12 cellular contexts compared by ENCODE assay signal in genomic region chr5:114360362-114360761, GRCh38. TPM values are rescaled to one million over a fixed set of nuclear protein-coding genes. Genes with fewer than 3 reads are reported as not detected.
DNase-seq lines count a peak whose midpoint lies in the region; ATAC-seq, FAIRE-seq and TF ChIP-seq lines count a peak whose summit lies in the region.
"Had no signal": no experiment of that assay in that cellular context is flagged by ENCODE, and none has a peak within 500 bp of the region (broad histone marks: within the 10 kb centered on the region; RNA-seq: fewer than 3 reads in every experiment).

No MANE protein-coding gene starts in this region.

- H3K4me1 ChIP-seq in heart left ventricle, result peaks cover 0 to 38% (median 15%) of the 10 kb centered on the region in 12 donors
- H3K4me1 ChIP-seq in right cardiac atrium (ENCODE audit: control insufficient read depth, insufficient read depth, low read length), result peaks cover 2% of the 10 kb centered on the region
- no peaks in the 10 kb centered on the region for H3K4me1 ChIP-seq in GM12878 (ENCODE audit: control insufficient read depth, insufficient read depth, low read length)
- H3K4me1 ChIP-seq in mesodermal cell (ENCODE audit: control insufficient read depth, insufficient read depth, low read length, poor library complexity, severe bottlenecking), result no peaks in the 10 kb centered on the region
- H3K4me1 ChIP-seq in uterus, result no peaks in the 10 kb centered on the region

- H3K4me2 ChIP-seq in GM12878 (ENCODE audit: control insufficient read depth, insufficient read depth), result 0 out of 2 replicates have a peak overlapping the region, but pooled peaks have one; percentile 33

- TF ChIP-seq CTCF in heart left ventricle (IDR thresholded peaks at IDR 0.05) (no peak), GM12878 (IDR thresholded peaks at IDR 0.05 in 2 of 3, conservative IDR thresholded peaks at IDR 0.05 in 1 of 3; ENCODE audit: control insufficient read depth in 2 of 3, extremely low read depth in 1 of 3, insufficient read depth in 1 of 3, low read depth in 3 of 3, low read length in 3 of 3) (no peak), uterus (IDR thresholded peaks at IDR 0.05) (no peak)

- no peak for ATAC-seq in heart left ventricle
- ATAC-seq in right cardiac atrium, result no peak
- ATAC-seq in GM12878, result no peak
- ATAC-seq in GM19023 (IDR thresholded peaks at IDR 0.05; ENCODE audit: unreplicated experiment), result no peak

- FAIRE-seq in GM12878 (lab: Jason Lieb, UNC), result no peak

- TF ChIP-seq POLR2A in heart left ventricle (IDR thresholded peaks at IDR 0.05) (no peak), GM12878 (IDR thresholded peaks at IDR 0.05; ENCODE audit: low read depth, low read length) (no peak), uterus (IDR thresholded peaks at IDR 0.05) (no peak)

- POLR2A ChIA-PET in GM12878 (lab: Charles Lee), result interaction anchor here (1.9 to 3.5 kb wide), 2 partner anchors 76 to 88 kb away, joined by 6 to 16 read pairs; no protein-coding TSS in a partner anchor

- H3K79me2 ChIP-seq in GM12878 (ENCODE audit: control insufficient read depth, insufficient read depth, low read length), result no peaks in the 10 kb centered on the region

- H4K20me1 ChIP-seq in GM12878 (ENCODE audit: control insufficient read depth, insufficient read depth), result no peaks in the 10 kb centered on the region

- no peak overlapping the region for H3K9ac ChIP-seq in GM12878 (ENCODE audit: control insufficient read depth, insufficient read depth, low read length)

- H3K36me3 ChIP-seq in heart left ventricle (no peaks in the 10 kb centered on the region), GM12878 (ENCODE audit: control insufficient read depth in 2 of 2, insufficient read depth in 2 of 2, low read length in 1 of 2) (no peaks in the 10 kb centered on the region), mesodermal cell (ENCODE audit: control insufficient read depth, insufficient read depth, low read length) (no peaks in the 10 kb centered on the region), uterus (no peaks in the 10 kb centered on the region)

- no peaks in the 10 kb centered on the region for H3K9me3 ChIP-seq in heart left ventricle
- no peaks in the 10 kb centered on the region for H3K9me3 ChIP-seq in right cardiac atrium (ENCODE audit: control insufficient read depth, low read length)
- H3K9me3 ChIP-seq in GM12878 (replicated peaks; ENCODE audit: control insufficient read depth, insufficient read depth, low read length), result no peaks in the 10 kb centered on the region; the same call in 2 of the 3 replicates
- no peaks in the 10 kb centered on the region for H3K9me3 ChIP-seq in mesodermal cell (ENCODE audit: control insufficient read depth, low read length)
- no peaks in the 10 kb centered on the region for H3K9me3 ChIP-seq in uterus

- H3K27ac ChIP-seq in heart left ventricle (peak overlapping the region in 3 of 12 donors; percentile 45 to 80 (median 78)), right cardiac atrium (ENCODE audit: low read length) (no peak overlapping the region), GM12878 (ENCODE audit: control insufficient read depth, insufficient read depth) (no peak overlapping the region), mesodermal cell (ENCODE audit: low read depth, low read length, severe bottlenecking) (no peak overlapping the region), uterus (no peak overlapping the region)

- TF ChIP-seq EP300 in GM12878 (IDR thresholded peaks at IDR 0.05; ENCODE audit: borderline replicate concordance in 1 of 2, control insufficient read depth in 1 of 2, low read depth in 2 of 2, low read length in 2 of 2), result no peak

- in situ Hi-C loops in GM12878 (cut with MboI), result loop anchor here (5.0 to 25.0 kb wide), 2 partner anchors 87 to 427 kb away; no protein-coding TSS in a partner anchor

- RAD21 ChIA-PET in GM12878 (lab: Charles Lee; ENCODE audit: unreplicated experiment), result interaction anchor here (1.0 to 13.6 kb wide), 8 partner anchors 59 to 887 kb away, joined by 3 to 318 read pairs (median 6); no protein-coding TSS in a partner anchor

- no peak for TF ChIP-seq RAD21 in GM12878 (IDR thresholded peaks at IDR 0.05; ENCODE audit: insufficient read depth, low read depth, low read length)

- DNase-seq in heart left ventricle (no peak), right cardiac atrium (no peak), GM12878 (ENCODE audit: low read depth, low spot score) (no peak), uterus (no peak), DMS114 treated with DMSO at 0.1 percent for 48 hours (lab: John Stamatoyannopoulos, UW; ENCODE audit: unreplicated experiment) (no peak)
- DNase-seq in activated CD8-positive, alpha-beta memory T cell treated with anti-CD3 and anti-CD28 coated beads, Interleukin-2, amount 50 U/mL, for 48 hours, result no peak
- DNase-seq: activated CD4-positive, alpha-beta T cell treated with anti-CD3 and anti-CD28 coated beads for 4 hours; Kasumi-1; NCI-H510A treated with DMSO at 0.1 percent for 48 hours had no signal

- WGBS in heart left ventricle, 4 donors, result 24 to 29% (median 25%) methylated on average over 5 of the region's 5 CpGs
- WGBS in right cardiac atrium, result 17% methylated on average over 5 of the region's 5 CpGs
- 10% methylated on average over 5 of the region's 5 CpGs for WGBS in GM12878 (ENCODE audit: insufficient coverage, insufficient replicate concordance, low lambda C conversion rate, missing lambda C conversion rate)
- 0% methylated on average over 2 of the region's 5 CpGs; no CpG with 5 or more reads in 1 of the 2 experiments for WGBS in mesodermal cell (ENCODE audit: insufficient coverage in 2 of 2), 2 experiments

- H2AFZ ChIP-seq in GM12878 (ENCODE audit: control insufficient read depth, low read depth, low read length), result no peak overlapping the region

- CTCF ChIA-PET in GM12878 (lab: Yijun Ruan, JAX), result interaction anchor here (1.0 to 10.8 kb wide), 11 partner anchors 18 to 680 kb away, joined by 3 to 347 read pairs (median 6); no protein-coding TSS in a partner anchor

- intact Hi-C loops in heart left ventricle (cut with DNase I), result loop anchor here in 7 of 10 donors (2.0 to 10.0 kb wide), 5 partner anchors 84 to 258 kb away; no protein-coding TSS in a partner anchor
- intact Hi-C loops in right cardiac atrium (cut with DNase I), result no loop called here
- intact Hi-C loops in GM12878 (cut with micrococcal nuclease; ENCODE audit: unreplicated experiment), result loop anchor here (2.0 to 10.0 kb wide), 2 partner anchors 428 to 814 kb away; no protein-coding TSS in a partner anchor
- intact Hi-C loops in uterus (cut with DNase I; ENCODE audit: low total_unique reads), result no loop called here

- no TSS peak for BruUV-seq in GM12878 (replicated peaks; lab: Mats Ljungman, UMichigan)

- H3K27me3 ChIP-seq in heart left ventricle (peaks cover 0 to 60% (median 16%) of the 10 kb centered on the region in 9 donors), right cardiac atrium (ENCODE audit: control insufficient read depth, insufficient read depth) (no peaks in the 10 kb centered on the region), GM12878 (replicated peaks in 1 of 2; ENCODE audit: control insufficient read depth in 2 of 2, insufficient read depth in 2 of 2, low read length in 1 of 2) (peaks cover 0 to 18% of the 10 kb centered on the region in 2 experiments; a peak in 2 of 4 replicates), uterus (peaks cover 0 to 6% of the 10 kb centered on the region in 2 donors)

- SMC1A ChIA-PET in GM12878 (lab: Charles Lee; ENCODE audit: uncharacterized antibody, unreplicated experiment), result interaction anchor here (0.6 to 13.1 kb wide), 9 partner anchors 30 to 748 kb away, joined by 3 to 297 read pairs (median 5); no protein-coding TSS in a partner anchor

- H3K4me3 ChIP-seq in heart left ventricle (peak overlapping the region; percentile 51 to 95 (median 72)), right cardiac atrium (ENCODE audit: low read length) (no peak overlapping the region), GM12878 (no peak overlapping the region), mesodermal cell (ENCODE audit: extremely low read depth, insufficient read depth, low read length, poor library complexity, severe bottlenecking) (peak overlapping the region; percentile 73), uterus (peak overlapping the region; percentile 42 to 47)

TF ChIP-seq in GM12878, 131 proteins besides CTCF, POLR2A, EP300 and RAD21:
- TF ChIP-seq BMI1 (IDR thresholded peaks at IDR 0.05; ENCODE audit: borderline replicate concordance) (0 out of 2 replicates have a peak, but pooled peaks have one; percentile 3), ATF7 (IDR thresholded peaks at IDR 0.05; ENCODE audit: low read depth) (no peak)

RNA-seq across cellular contexts. Expression of gene KCNN2, which starts 1.5 kb away (rescaled TPM):
- total RNA-seq in heart left ventricle (10 to 100 TPM in 2 of 9 donors, 1 to 10 TPM in 7; 4.7 to 11.6 (median 6.7) TPM), right cardiac atrium (10 to 100 TPM; 10.4 to 19.0 (median 13.4) TPM), GM12878 (2014; rRNA removed) (0.71 and 0.79 TPM in 2 replicates), GM12878 (2014; rRNA removed; fragmentation: Illumina TruSeq; extraction: Trizol) (1.4 and 1.5 TPM in 2 replicates), GM12878 (2021) (0.80 and 0.93 TPM in 2 replicates), uterus (1 to 10 TPM; 1.8 to 7.1 (median 4.9) TPM)
- polyA plus RNA-seq in heart left ventricle (1 to 10 TPM; 1.2 to 9.6 TPM), right cardiac atrium (20.6 TPM), GM12878 (2011; rRNA removed) (3.5 and 3.6 TPM in 2 replicates), GM12878 (2014; fragmentation: Illumina TruSeq; extraction: Trizol) (0.93 and 1.2 TPM in 2 replicates), GM12878 (2014; fragmentation: Nextera tagmentation; extraction: Ambion mirVana) (under 1 TPM; 0.47 to 0.60 TPM), GM12878 (2014; rRNA removed) (1.1 TPM in 2 replicates), GM12878 (2016; fragmentation: Nextera tagmentation; extraction: Ambion mirVana) (under 1 TPM; 0.21 TPM)
- total RNA-seq in GM12878 (2013; cell fraction: nucleolus; rRNA removed), result 42.4 and 43.1 TPM in 2 replicates
- not detected for polyA plus RNA-seq in GM12878 (2011; ENCODE audit: low read depth)
- polyA plus RNA-seq in GM12878 (2011; cell fraction: cytosol; rRNA removed), result 2.5 and 3.0 TPM in 2 replicates
- 7.8 and 8.7 TPM in 2 replicates for polyA plus RNA-seq in GM12878 (2011; cell fraction: nucleus; rRNA removed)
- polyA plus RNA-seq in GM12878 (2012), result 0.18 TPM in 1 of 2 replicates, not detected in the other
- polyA minus RNA-seq in GM12878 (2011; rRNA and poly(A)+ RNA removed), result 8.5 and 9.4 TPM in 2 replicates
- polyA minus RNA-seq in GM12878 (2011; cell fraction: cytosol; rRNA and poly(A)+ RNA removed), result 2.3 and 2.5 TPM in 2 replicates
- polyA minus RNA-seq in GM12878 (2011; cell fraction: nucleus; rRNA and poly(A)+ RNA removed), result 13.4 and 23.0 TPM in 2 replicates
- polyA plus RNA-seq in mesodermal cell (2013, experiment 1 of 2), result 24.5 TPM
- 27.4 TPM for polyA plus RNA-seq in mesodermal cell (2013, experiment 2 of 2)
- total RNA-seq: chondrocyte had no signal

Comparison
In these comparisons a context has a peak if more than half of its experiments do, and no peak if none do; other contexts are left out.
1. H3K4me3 ChIP-seq: peak in heart left ventricle (12 of 12), mesodermal cell (single experiment) and uterus (2 of 2); none in right cardiac atrium (single experiment) and GM12878 (single experiment).
2. intact Hi-C loops: an anchor here in heart left ventricle (2.0 to 10.0 kb wide) and GM12878 (2.0 to 10.0 kb wide); none called in right cardiac atrium and uterus.